9 cellular contexts compared by ENCODE assay signal in the genomic region with DNA sequence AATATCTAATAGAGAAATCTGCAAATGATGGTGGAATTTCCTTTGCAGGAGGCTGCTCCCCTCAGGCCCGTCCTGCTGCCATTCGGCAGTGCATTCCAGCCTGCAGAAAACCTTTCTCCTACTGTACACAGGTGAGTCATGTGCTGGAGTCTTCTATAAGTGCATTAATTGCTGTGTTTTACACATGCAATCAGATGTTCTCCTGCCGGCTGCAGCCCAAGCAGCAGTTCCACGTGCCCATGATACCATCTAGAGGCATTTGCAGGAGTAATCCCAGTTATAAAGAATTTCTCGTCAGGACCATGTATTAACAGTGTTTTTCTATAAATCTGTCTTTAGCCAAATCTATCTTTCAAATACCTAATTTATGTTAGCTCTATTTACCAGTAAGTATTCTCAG.
DNase-seq lines count a peak whose midpoint lies in the region; TF ChIP-seq lines count a peak whose summit lies in the region.
"Had no signal": no experiment of that assay in that cellular context is flagged by ENCODE, and none has a peak within 500 bp of the region (broad histone marks: within the 10 kb centered on the region; RNA-seq: fewer than 3 reads in every experiment).

No MANE protein-coding gene starts in this region.

- H3K4me3 Mint-ChIP-seq in endothelial cell (ENCODE audit: unreplicated experiment) = no peak overlapping the region

- H3K36me3 Mint-ChIP-seq in endothelial cell (ENCODE audit: low read depth, unreplicated experiment) = no peaks in the 10 kb centered on the region

- no peaks in the 10 kb centered on the region for H3K27me3 Mint-ChIP-seq in endothelial cell (ENCODE audit: unreplicated experiment)

- H3K27ac Mint-ChIP-seq in endothelial cell (ENCODE audit: unreplicated experiment) = no peak overlapping the region

- H3K4me1 Mint-ChIP-seq in endothelial cell (ENCODE audit: unreplicated experiment) = no peaks in the 10 kb centered on the region

- DNase-seq in ELR (ENCODE audit: low read depth) (peak; percentile 3), NCI-H1694 treated with DMSO at 0.1 percent for 48 hours (lab: John Stamatoyannopoulos, UW) (peak; percentile 73), astrocyte of the hippocampus (ENCODE audit: low read depth, low spot score) (peak; percentile 18), occipital lobe (lab: John Stamatoyannopoulos, UW) (peak; percentile 0), cerebellum (ENCODE audit: low spot score) (no peak), T-helper 9 cell (no peak), endothelial cell (ENCODE audit: low spot score) (no peak)
- no peak for DNase-seq in activated CD4-positive, alpha-beta T cell treated with anti-CD3 and anti-CD28 coated beads, Interleukin-2, amount 50 U/mL, for 1 hour
- DNase-seq: ovary had no signal

- no peaks in the 10 kb centered on the region for H3K9me3 Mint-ChIP-seq in endothelial cell (ENCODE audit: unreplicated experiment)

- no peak for TF ChIP-seq CTCF in endothelial cell (IDR thresholded peaks at IDR 0.05; ENCODE audit: unreplicated experiment)

Comparison
In these comparisons a context has a peak if more than half of its experiments do, and no peak if none do; other contexts are left out.
1. DNase-seq: peak in ELR (single experiment), NCI-H1694 treated with DMSO at 0.1 percent for 48 hours (single experiment), astrocyte of the hippocampus (single experiment) and occipital lobe (single experiment); none in activated CD4-positive, alpha-beta T cell treated with anti-CD3 and anti-CD28 coated beads, Interleukin-2, amount 50 U/mL, for 1 hour (single experiment), cerebellum (single experiment), T-helper 9 cell (single experiment) and endothelial cell (single experiment).